Comparison of ENCODE assay signal across 20 cellular contexts in the genomic region with DNA sequence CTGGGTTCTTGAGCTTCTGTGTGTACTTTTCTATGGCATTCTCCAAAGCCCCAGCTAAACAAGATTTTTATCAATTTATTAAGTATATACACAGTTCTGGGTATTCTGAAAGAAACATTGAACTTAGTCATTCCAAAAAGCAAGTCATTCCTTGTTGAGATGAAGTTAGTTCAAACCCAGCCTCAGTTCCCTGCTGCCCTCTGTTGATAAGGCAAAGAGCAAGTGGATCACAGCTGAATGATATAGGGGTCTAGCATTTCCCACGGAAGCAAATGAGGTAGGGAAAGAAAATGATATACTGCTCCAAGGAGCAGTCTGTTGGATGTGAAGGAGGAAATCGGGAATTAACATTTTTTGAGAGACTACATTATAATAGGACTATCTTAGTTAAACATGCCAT.
"Had no signal": no experiment of that assay in that cellular context is flagged by ENCODE, and none has a peak within 500 bp of the region (broad histone marks: within the 10 kb centered on the region; RNA-seq: fewer than 3 reads in every experiment).

No MANE protein-coding gene starts in this region.

- H3K36me3 ChIP-seq: esophagus squamous epithelium, lower lobe of right lung, thoracic aorta, tibial nerve, upper lobe of left lung had no signal

- H3K4me1 Mint-ChIP-seq: natural killer cell; stimulated activated effector memory CD8-positive, alpha-beta T cell treated with anti-CD3 and anti-CD28 coated beads, Interleukin-12 subunit alpha, Interleukin-12 subunit beta, amount 100 ng/mL, for 72 hours had no signal

- ATAC-seq: left ventricle myocardium superior; lower lobe of right lung; natural killer cell; sciatic nerve; stimulated activated effector memory CD8-positive, alpha-beta T cell treated with anti-CD3 and anti-CD28 coated beads, Interleukin-12 subunit alpha, Interleukin-12 subunit beta, amount 100 ng/mL, for 72 hours; stimulated activated naive CD8-positive, alpha-beta T cell treated with anti-CD3 and anti-CD28 coated beads, Interleukin-15, Interleukin-2, amounts not matched to agents 100 U/mL and 50 U/mL, for 24 hours had no signal

- H3K4me1 ChIP-seq: lower lobe of right lung, parathyroid adenoma, tibial nerve had no signal

- H3K79me2 ChIP-seq: parathyroid adenoma had no signal

- H3K27me3 ChIP-seq: esophagus squamous epithelium, tibial nerve, upper lobe of left lung had no signal

- H3K27ac Mint-ChIP-seq: natural killer cell; progenitor cell of endocrine pancreas; stimulated activated effector memory CD8-positive, alpha-beta T cell treated with anti-CD3 and anti-CD28 coated beads, Interleukin-12 subunit alpha, Interleukin-12 subunit beta, amount 100 ng/mL, for 72 hours had no signal

- H3K27me3 Mint-ChIP-seq: progenitor cell of endocrine pancreas had no signal

- H3K9ac ChIP-seq: parathyroid adenoma had no signal

- H3K27ac ChIP-seq: lower lobe of right lung, parathyroid adenoma, thoracic aorta, tibial nerve, upper lobe of left lung had no signal

- H3K9me3 ChIP-seq: esophagus squamous epithelium, lower lobe of right lung, thoracic aorta, tibial nerve, upper lobe of left lung had no signal

- H3K4me3 ChIP-seq: esophagus squamous epithelium, lower lobe of right lung, thoracic aorta, tibial nerve, upper lobe of left lung had no signal

- H3K4me3 Mint-ChIP-seq: natural killer cell; stimulated activated effector memory CD8-positive, alpha-beta T cell treated with anti-CD3 and anti-CD28 coated beads, Interleukin-12 subunit alpha, Interleukin-12 subunit beta, amount 100 ng/mL, for 72 hours had no signal

- H3K36me3 Mint-ChIP-seq: natural killer cell; stimulated activated effector memory CD8-positive, alpha-beta T cell treated with anti-CD3 and anti-CD28 coated beads, Interleukin-12 subunit alpha, Interleukin-12 subunit beta, amount 100 ng/mL, for 72 hours had no signal

- DNase-seq: caudate nucleus; cerebellar nuclear complex; cortex of kidney; erythroblast; esophagus squamous epithelium; hypothalamus; kidney glomerular epithelial cell; left ventricle myocardium superior; lower lobe of right lung; natural killer cell; stimulated activated CD4-positive, alpha-beta T cell treated with anti-CD3 and anti-CD28 coated beads, Interleukin-2, amount 100 ng/mL, for 24 hours; stimulated activated CD4-positive, alpha-beta T cell treated with anti-CD3 and anti-CD28 coated beads, Interleukin-4, amount 100 ng/mL, for 24 hours; stimulated activated naive CD8-positive, alpha-beta T cell treated with anti-CD3 and anti-CD28 coated beads, Interleukin-15, Interleukin-2, amounts not matched to agents 100 U/mL and 50 U/mL, for 24 hours; upper lobe of left lung had no signal
